ENCODE assay signal across 15 cellular contexts in genomic region chr1:186740324-186740723, GRCh38.
DNase-seq lines count a peak whose midpoint lies in the region; ATAC-seq lines count a peak whose summit lies in the region.
"Had no signal": no experiment of that assay in that cellular context is flagged by ENCODE, and none has a peak within 500 bp of the region (broad histone marks: within the 10 kb centered on the region; RNA-seq: fewer than 3 reads in every experiment).

No MANE protein-coding gene starts in this region.

- no peaks in the 10 kb centered on the region for H3K36me3 Mint-ChIP-seq in activated T-cell treated with anti-CD3 and anti-CD28 coated beads, Interleukin-2, amount 50 U/mL, for 4 hours (ENCODE audit: insufficient read depth)
- H3K36me3 Mint-ChIP-seq in stimulated activated naive B cell treated with anti-CD40 and anti-IgM and Interleukin-4, amounts not matched to agents 10 μg/mL and 1 μg/mL and 100 μg/mL, for 72 hours: no peaks in the 10 kb centered on the region
- no peaks in the 10 kb centered on the region for H3K36me3 Mint-ChIP-seq in T-cell
- H3K36me3 Mint-ChIP-seq: IgD-negative memory B cell had no signal

- H3K27ac Mint-ChIP-seq in stimulated activated naive B cell treated with anti-CD40 and anti-IgM and Interleukin-4, amounts not matched to agents 10 μg/mL and 1 μg/mL and 100 μg/mL, for 72 hours: no peak overlapping the region
- H3K27ac Mint-ChIP-seq in T-cell: no peak overlapping the region
- H3K27ac Mint-ChIP-seq: IgD-negative memory B cell, nephron had no signal

- CTCF ChIA-PET in T-cell (lab: Charles Lee): no interaction called here

- POLR2A ChIA-PET in T-cell (lab: Charles Lee): no interaction called here

- H3K4me1 Mint-ChIP-seq in activated T-cell treated with anti-CD3 and anti-CD28 coated beads, Interleukin-2, amount 50 U/mL, for 4 hours (ENCODE audit: low read depth): peaks cover 10% of the 10 kb centered on the region
- H3K4me1 Mint-ChIP-seq in stimulated activated naive B cell treated with anti-CD40 and anti-IgM and Interleukin-4, amounts not matched to agents 10 μg/mL and 1 μg/mL and 100 μg/mL, for 72 hours: peaks cover 2 to 9% of the 10 kb centered on the region in 2 donors
- peaks cover 6 to 9% (median 7%) of the 10 kb centered on the region in 3 donors for H3K4me1 Mint-ChIP-seq in T-cell
- H3K4me1 Mint-ChIP-seq: IgD-negative memory B cell, nephron had no signal

- no peak for DNase-seq in activated T-cell treated with anti-CD3 and anti-CD28 coated beads, Interleukin-2, amount 50 U/mL, for 4 hours
- DNase-seq in activated T-cell treated with anti-CD3 and anti-CD28 coated beads for 4 hours: no peak
- no peak for DNase-seq in stimulated activated naive B cell treated with anti-CD40 and anti-IgM and Interleukin-4, amounts not matched to agents 10 μg/mL and 1 μg/mL and 100 μg/mL, for 72 hours
- DNase-seq in T-cell: no peak
- no peak for DNase-seq in glomerular visceral epithelial cell (ENCODE audit: extremely low spot score)
- DNase-seq in H4 (ENCODE audit: low spot score): no peak
- DNase-seq: aorta; DND-41; effector CD4-positive, alpha-beta T cell; left cardiac atrium; NCI-H1694 treated with DMSO at 0.1 percent for 48 hours had no signal

- no peaks in the 10 kb centered on the region for H3K27me3 Mint-ChIP-seq in activated T-cell treated with anti-CD3 and anti-CD28 coated beads, Interleukin-2, amount 50 U/mL, for 4 hours (ENCODE audit: low read depth)
- no peaks in the 10 kb centered on the region for H3K27me3 Mint-ChIP-seq in stimulated activated naive B cell treated with anti-CD40 and anti-IgM and Interleukin-4, amounts not matched to agents 10 μg/mL and 1 μg/mL and 100 μg/mL, for 72 hours
- H3K27me3 Mint-ChIP-seq in T-cell: peaks cover 0 to 8% of the 10 kb centered on the region in 2 donors
- H3K27me3 Mint-ChIP-seq: IgD-negative memory B cell had no signal

- no peak overlapping the region for H3K4me3 Mint-ChIP-seq in activated T-cell treated with anti-CD3 and anti-CD28 coated beads, Interleukin-2, amount 50 U/mL, for 4 hours
- no peak overlapping the region for H3K4me3 Mint-ChIP-seq in stimulated activated naive B cell treated with anti-CD40 and anti-IgM and Interleukin-4, amounts not matched to agents 10 μg/mL and 1 μg/mL and 100 μg/mL, for 72 hours
- H3K4me3 Mint-ChIP-seq in T-cell: no peak overlapping the region
- H3K4me3 Mint-ChIP-seq: nephron had no signal

- peak; percentile 49 to 66 for ATAC-seq in activated T-cell treated with anti-CD3 and anti-CD28 coated beads, Interleukin-2, amount 50 U/mL, for 4 hours
- ATAC-seq in GM21528 (IDR thresholded peaks at IDR 0.05; ENCODE audit: low FRiP score, unreplicated experiment): peak; percentile 66
- peak; percentile 56 for ATAC-seq in HG03280 (IDR thresholded peaks at IDR 0.05; ENCODE audit: unreplicated experiment)
- peak; percentile 52 to 60 for ATAC-seq in stimulated activated naive B cell treated with anti-CD40 and anti-IgM and Interleukin-4, amounts not matched to agents 10 μg/mL and 1 μg/mL and 100 μg/mL, for 72 hours (replicated peaks)
- no peak for ATAC-seq in T-cell (replicated peaks in 1 of 4)
- ATAC-seq: left cardiac atrium had no signal

- H3K9me3 Mint-ChIP-seq in activated T-cell treated with anti-CD3 and anti-CD28 coated beads, Interleukin-2, amount 50 U/mL, for 4 hours: no peaks in the 10 kb centered on the region
- H3K9me3 Mint-ChIP-seq in stimulated activated naive B cell treated with anti-CD40 and anti-IgM and Interleukin-4, amounts not matched to agents 10 μg/mL and 1 μg/mL and 100 μg/mL, for 72 hours: peaks cover 0 to 1% of the 10 kb centered on the region in 2 donors
- H3K9me3 Mint-ChIP-seq in T-cell: no peaks in the 10 kb centered on the region
- H3K9me3 Mint-ChIP-seq: nephron had no signal

Comparison
In these comparisons a context has a peak if more than half of its experiments do, and no peak if none do; other contexts are left out.
1. ATAC-seq: peak in activated T-cell treated with anti-CD3 and anti-CD28 coated beads, Interleukin-2, amount 50 U/mL, for 4 hours (2 of 2), GM21528 (single experiment), HG03280 (single experiment) and stimulated activated naive B cell treated with anti-CD40 and anti-IgM and Interleukin-4, amounts not matched to agents 10 μg/mL and 1 μg/mL and 100 μg/mL, for 72 hours (2 of 2); none in T-cell (0 of 4).